8 cellular contexts compared by ENCODE assay signal in the genomic region with DNA sequence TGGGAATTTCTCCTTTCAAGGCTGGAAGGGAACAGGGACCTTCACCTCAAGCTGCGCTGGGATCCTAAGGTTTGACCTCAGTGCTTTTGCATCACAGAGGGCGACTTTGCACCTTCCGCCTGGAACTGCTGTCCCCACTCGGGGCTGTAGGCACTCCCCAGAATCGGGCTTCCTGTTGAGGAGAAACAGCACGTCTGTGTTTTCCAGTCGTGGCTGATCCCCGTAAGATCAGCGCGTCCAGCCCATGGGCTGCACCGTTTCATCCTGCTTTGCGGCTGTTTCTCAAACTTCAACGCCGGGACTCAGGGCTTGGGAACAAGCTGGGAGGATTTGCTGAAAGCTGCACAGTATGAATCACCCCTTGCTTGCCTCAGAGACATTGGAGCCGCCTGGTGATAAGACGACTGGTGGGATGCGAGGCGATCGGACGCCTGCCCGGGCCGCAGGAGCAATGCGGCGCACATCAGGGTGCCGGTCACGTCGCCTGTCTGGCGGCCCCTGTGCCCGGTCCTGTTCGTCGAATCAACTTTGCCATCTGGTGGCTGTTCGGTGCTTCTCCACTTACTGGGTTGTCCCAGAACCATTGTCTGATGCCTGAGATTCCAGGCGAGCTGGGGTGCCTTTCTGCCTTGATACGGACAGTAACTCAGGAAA. TPM values are rescaled to one million over a fixed set of nuclear protein-coding genes. Genes with fewer than 3 reads are reported as not detected.
A peak's percentile ranks its signal among the peaks of the same experiment; 100 is the strongest.
DNase-seq lines count a peak whose midpoint lies in the region; ATAC-seq, FAIRE-seq and TF ChIP-seq lines count a peak whose summit lies in the region.

No MANE protein-coding gene starts in this region.

- H3K4me1 Mint-ChIP-seq in activated T-helper 17 cell treated with anti-CD3 and anti-CD28 coated beads, Interleukin-2, amount 50 U/mL, for 72 hours: no peaks in the 10 kb centered on the region

- H3K4me3 ChIP-seq in A549: no peak overlapping the region
- peak overlapping the region in 3 of 4 donors; percentile 13 to 51 (median 13) for H3K4me3 ChIP-seq in esophagus squamous epithelium
- peak overlapping the region; percentile 30 to 33 for H3K4me3 ChIP-seq in muscle layer of duodenum (ENCODE audit: low read depth in 1 of 2, low read length in 2 of 2)

- POLR2A ChIA-PET in A549 (lab: Yijun Ruan, JAX): no interaction called here

- H3K4me3 Mint-ChIP-seq in activated T-helper 17 cell treated with anti-CD3 and anti-CD28 coated beads, Interleukin-2, amount 50 U/mL, for 72 hours: no peak overlapping the region

- peak overlapping the region; percentile 30; the same call in 2 of the 3 replicates for H3K4me2 ChIP-seq in A549

- no peaks in the 10 kb centered on the region for H3K36me3 Mint-ChIP-seq in activated T-helper 17 cell treated with anti-CD3 and anti-CD28 coated beads, Interleukin-2, amount 50 U/mL, for 72 hours (ENCODE audit: low read depth)

- H3K4me1 ChIP-seq in A549 (no peaks in the 10 kb centered on the region), esophagus squamous epithelium (peaks cover 0 to 16% (median 0%) of the 10 kb centered on the region in 3 donors), muscle layer of duodenum (ENCODE audit: control insufficient read depth in 1 of 2, insufficient read depth in 2 of 2, low read length in 2 of 2) (peaks cover 0 to 6% of the 10 kb centered on the region in 2 donors)

- TF ChIP-seq CTCF in A549 (IDR thresholded peaks at IDR 0.05) (peak; percentile 45), esophagus squamous epithelium (IDR thresholded peaks at IDR 0.05) (peak in 5 of 6 experiments; percentile 20 to 49 (median 34))

- 0 out of 6 replicates have a peak overlapping the region, but pooled peaks of 1 of the 2 experiments have one; percentile 8 for H3K27ac ChIP-seq in A549
- H3K27ac ChIP-seq in esophagus squamous epithelium: peak overlapping the region in 1 of 4 donors; percentile 46
- no peak overlapping the region for H3K27ac ChIP-seq in muscle layer of duodenum (ENCODE audit: low read length)

- TF ChIP-seq RAD21 in A549 (conservative IDR thresholded peaks at IDR 0.05 in 1 of 2, IDR thresholded peaks at IDR 0.05 in 1 of 2): peak; percentile 66 to 70

- peak; percentile 72 to 92; a peak in 5 of 6 replicates for ATAC-seq in A549
- no peak for ATAC-seq in activated T-helper 17 cell treated with anti-CD3 and anti-CD28 coated beads, Interleukin-2, amount 50 U/mL, for 72 hours (replicated peaks)

- H3K27ac Mint-ChIP-seq in activated T-helper 17 cell treated with anti-CD3 and anti-CD28 coated beads, Interleukin-2, amount 50 U/mL, for 72 hours: no peak overlapping the region

- TF ChIP-seq POLR2A in A549 (IDR thresholded peaks at IDR 0.05; ENCODE audit: low read length) (no peak), esophagus squamous epithelium (IDR thresholded peaks at IDR 0.05) (no peak)

- peaks cover 14% of the 10 kb centered on the region for H3K27me3 Mint-ChIP-seq in activated T-helper 17 cell treated with anti-CD3 and anti-CD28 coated beads, Interleukin-2, amount 50 U/mL, for 72 hours

- H3K36me3 ChIP-seq in esophagus squamous epithelium (no peaks in the 10 kb centered on the region), muscle layer of duodenum (ENCODE audit: control insufficient read depth in 1 of 2, insufficient read depth in 2 of 2, low read length in 2 of 2) (no peaks in the 10 kb centered on the region)

- H3K9me3 Mint-ChIP-seq in activated T-helper 17 cell treated with anti-CD3 and anti-CD28 coated beads, Interleukin-2, amount 50 U/mL, for 72 hours: no peaks in the 10 kb centered on the region

- CTCF ChIA-PET in A549 (lab: Yijun Ruan, JAX): interaction anchor here (0.6 to 4.9 kb wide), 30 partner anchors 10 to 753 kb away, joined by 3 to 28 read pairs (median 4); no protein-coding TSS in a partner anchor

- H3K9me3 ChIP-seq in A549 (no peaks in the 10 kb centered on the region), esophagus squamous epithelium (no peaks in the 10 kb centered on the region), muscle layer of duodenum (ENCODE audit: control insufficient read depth in 1 of 2, low read length in 2 of 2) (no peaks in the 10 kb centered on the region)

- no peak for FAIRE-seq in A549 (lab: Jason Lieb, UNC)

- 78% methylated on average over 14 of the region's 34 CpGs for WGBS in A549 (ENCODE audit: missing lambda C conversion rate)
- WGBS in esophagus squamous epithelium, 2 donors: 49 to 52% methylated on average over 19 to 23 of the region's 34 CpGs

- intact Hi-C loops in esophagus squamous epithelium (cut with DNase I): loop anchor here (10.0 kb wide), 1 partner anchor 228 kb away; no protein-coding TSS in a partner anchor

- H3K27me3 ChIP-seq in esophagus squamous epithelium (peaks cover 0 to 31% (median 0%) of the 10 kb centered on the region in 4 donors), muscle layer of duodenum (ENCODE audit: low read depth, low read length) (peaks cover 9% of the 10 kb centered on the region)

- DNase-seq in A549 (ENCODE audit: low read depth in 1 of 2, low spot score in 1 of 2) (peak; percentile 39 to 49), M059J (ENCODE audit: low read depth) (peak; percentile 72), esophagus squamous epithelium (lab: John Stamatoyannopoulos, UW) (no peak), NCI-H2227 (lab: John Stamatoyannopoulos, UW; ENCODE audit: unreplicated experiment) (no peak), GF-D8 (lab: John Stamatoyannopoulos, UW) (no peak)
- no peak for DNase-seq in effector CD4-positive, alpha-beta T cell

- no peak for TF ChIP-seq EP300 in A549 (IDR thresholded peaks at IDR 0.05)

TF ChIP-seq in A549, 52 proteins besides CTCF, POLR2A, EP300 and RAD21:
- no peak for TF ChIP-seq KDM5A (IDR thresholded peaks at IDR 0.05)
- TF ChIP-seq SMC3 (IDR thresholded peaks at IDR 0.05): peak; percentile 68
- no peak for TF ChIP-seq HEYL (CRISPR knock-in tag; IDR thresholded peaks at IDR 0.05)
- no peak for TF ChIP-seq RFX5 (IDR thresholded peaks at IDR 0.05)

RNA-seq across cellular contexts. Expression of gene FRMD1, which starts 53.6 kb away (rescaled TPM):
- not detected in 2 replicates for polyA plus RNA-seq in A549 (2011; rRNA removed)
- not detected in 2 replicates for polyA plus RNA-seq in A549 (2012; cell fraction: cytosol; rRNA removed)
- 0.01 TPM in 1 of 2 replicates, not detected in the other for polyA plus RNA-seq in A549 (2012; cell fraction: nucleus; rRNA removed)
- polyA plus RNA-seq in A549 (2017; fragmentation: RNase III; extraction: RNeasy Plus Mini Kit Qiagen cat#74134 plus additional on column Dnase treatment): not detected in 3 replicates
- polyA minus RNA-seq in A549 (2011; rRNA and poly(A)+ RNA removed): not detected in 2 replicates
- not detected in 2 replicates for total RNA-seq in M059J (2014; rRNA removed; shearing (Covaris generic))
- total RNA-seq in esophagus squamous epithelium: under 1 TPM in 2 of 4 donors, not detected in 2; 0.13 to 0.19 TPM
- not detected for total RNA-seq in activated T-helper 17 cell treated with anti-CD3 and anti-CD28 coated beads, Interleukin-2, amount 50 U/mL, for 72 hours

Comparison
In these comparisons a context has a peak if more than half of its experiments do, and no peak if none do; other contexts are left out.
1. DNase-seq: peak in A549 (2 of 2) and M059J (single experiment); none in esophagus squamous epithelium (single experiment), NCI-H2227 (single experiment), GF-D8 (single experiment) and effector CD4-positive, alpha-beta T cell (single experiment).